8 cellular contexts compared by ENCODE assay signal in the genomic region with DNA sequence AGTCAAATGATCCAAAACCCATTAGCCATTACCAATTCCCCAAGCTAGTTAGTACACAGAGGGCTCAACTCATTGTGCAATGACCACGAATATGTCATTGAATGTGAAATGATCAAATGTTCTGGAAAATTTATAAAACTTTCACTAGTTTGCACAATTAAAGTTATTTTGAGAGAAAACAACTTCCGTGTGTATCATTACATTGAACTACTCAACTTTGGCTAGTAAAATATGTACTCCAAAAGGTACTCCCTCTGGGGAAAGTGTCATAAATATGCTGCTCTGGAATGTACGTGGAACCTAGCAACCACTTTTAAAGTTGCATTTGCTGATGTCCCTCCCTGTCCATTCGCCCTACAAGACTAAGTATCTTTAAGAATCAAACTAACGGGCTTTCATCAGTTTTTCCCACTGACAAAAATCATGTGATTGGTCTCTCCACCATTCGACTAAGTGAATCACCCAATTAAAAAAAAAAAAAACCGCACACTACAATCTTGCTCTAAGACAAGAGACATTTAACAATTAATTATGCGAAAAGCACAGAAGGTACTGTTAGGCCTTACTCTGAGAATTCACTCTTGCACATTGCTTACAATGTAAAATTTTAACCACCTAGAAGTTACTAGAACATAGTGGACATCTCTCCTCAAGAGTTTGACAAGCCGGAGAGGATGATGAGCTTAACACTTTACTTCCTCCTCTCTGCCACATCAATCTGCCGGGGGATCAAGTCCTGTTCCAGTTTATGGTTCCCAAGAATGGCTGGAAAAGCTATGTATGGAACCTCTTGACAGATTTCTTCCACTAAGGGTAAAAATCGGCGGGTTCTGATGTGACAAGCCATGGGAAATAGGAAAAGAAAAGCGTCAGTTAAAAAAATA. TPM values are rescaled to one million over a fixed set of nuclear protein-coding genes. Genes with fewer than 3 reads are reported as not detected.
DNase-seq lines count a peak whose midpoint lies in the region; ATAC-seq and TF ChIP-seq lines count a peak whose summit lies in the region.

No MANE protein-coding gene starts in this region.

- intact Hi-C loops in left ventricle myocardium superior (cut with micrococcal nuclease): loop anchor here (10.0 kb wide), 1 partner anchor 61 kb away; no protein-coding TSS in a partner anchor
- intact Hi-C loops in activated T-helper 2 cell treated with anti-CD3 and anti-CD28 coated beads, Interferon-gamma antibody, Interleukin-2, Interleukin-4, amounts not matched to agents 10 μg/mL and 5 μg/mL and 100 μg/mL, durations not matched to agents 14 hours and 24 hours and 36 hours (cut with micrococcal nuclease): loop anchor here (2.0 to 5.0 kb wide), 3 partner anchors 61 to 122 kb away; a partner anchor contains a TSS
- intact Hi-C loops in left colon (cut with DNase I, micrococcal nuclease): loop anchor here in 1 of 2 donors (10.0 kb wide), 1 partner anchor 61 kb away; no protein-coding TSS in a partner anchor

- ATAC-seq in left ventricle myocardium superior (no peak), left colon (no peak), GM21717 (IDR thresholded peaks at IDR 0.05; ENCODE audit: unreplicated experiment) (no peak)

- peak overlapping the region; percentile 75 to 94 (median 87) for H3K9ac ChIP-seq in subcutaneous abdominal adipose tissue (ENCODE audit: low read length in 5 of 5)

- peaks cover 24% of the 10 kb centered on the region for H3K4me1 Mint-ChIP-seq in activated T-helper 2 cell treated with anti-CD3 and anti-CD28 coated beads, Interferon-gamma antibody, Interleukin-2, Interleukin-4, amounts not matched to agents 10 μg/mL and 5 μg/mL and 100 μg/mL, durations not matched to agents 14 hours and 24 hours and 36 hours (ENCODE audit: low read depth)
- peaks cover 50 to 57% of the 10 kb centered on the region in 2 donors for H3K4me1 Mint-ChIP-seq in immature natural killer cell

- no peaks in the 10 kb centered on the region for H3K9me3 Mint-ChIP-seq in activated T-helper 2 cell treated with anti-CD3 and anti-CD28 coated beads, Interferon-gamma antibody, Interleukin-2, Interleukin-4, amounts not matched to agents 10 μg/mL and 5 μg/mL and 100 μg/mL, durations not matched to agents 14 hours and 24 hours and 36 hours
- no peaks in the 10 kb centered on the region for H3K9me3 Mint-ChIP-seq in immature natural killer cell

- H3K27me3 ChIP-seq in right atrium auricular region: no peaks in the 10 kb centered on the region
- H3K27me3 ChIP-seq in subcutaneous abdominal adipose tissue (ENCODE audit: control insufficient read depth in 5 of 5, insufficient read depth in 4 of 5, low read length in 5 of 5): no peaks in the 10 kb centered on the region

- H3K4me3 Mint-ChIP-seq in activated T-helper 2 cell treated with anti-CD3 and anti-CD28 coated beads, Interferon-gamma antibody, Interleukin-2, Interleukin-4, amounts not matched to agents 10 μg/mL and 5 μg/mL and 100 μg/mL, durations not matched to agents 14 hours and 24 hours and 36 hours (ENCODE audit: low read depth): peak overlapping the region; percentile 96
- H3K4me3 Mint-ChIP-seq in immature natural killer cell: peak overlapping the region; percentile 88 to 96 (median 95)

- DNase-seq in right atrium auricular region (ENCODE audit: low spot score) (no peak), left ventricle myocardium superior (no peak), immature natural killer cell (no peak), left colon (no peak), HuH-7.5 (ENCODE audit: low spot score) (no peak)
- no peak for DNase-seq in activated T-helper 2 cell treated with anti-CD3 and anti-CD28 coated beads, Interferon-gamma antibody, Interleukin-2, Interleukin-4, amounts not matched to agents 10 μg/mL and 5 μg/mL and 100 μg/mL, durations not matched to agents 14 hours and 24 hours and 36 hours (ENCODE audit: low spot score)

- TF ChIP-seq CTCF in right atrium auricular region (IDR thresholded peaks at IDR 0.05): no peak

- H3K36me3 ChIP-seq in right atrium auricular region (no peaks in the 10 kb centered on the region), subcutaneous abdominal adipose tissue (ENCODE audit: control insufficient read depth in 5 of 5, insufficient read depth in 5 of 5, low read length in 5 of 5) (peaks cover 0 to 2% (median 0%) of the 10 kb centered on the region in 5 donors)

- H3K27me3 Mint-ChIP-seq in activated T-helper 2 cell treated with anti-CD3 and anti-CD28 coated beads, Interferon-gamma antibody, Interleukin-2, Interleukin-4, amounts not matched to agents 10 μg/mL and 5 μg/mL and 100 μg/mL, durations not matched to agents 14 hours and 24 hours and 36 hours (ENCODE audit: low read depth): no peaks in the 10 kb centered on the region
- H3K27me3 Mint-ChIP-seq in immature natural killer cell (ENCODE audit: low read depth in 3 of 3): peaks cover 0 to 6% (median 0%) of the 10 kb centered on the region in 3 donors

- H3K27ac ChIP-seq in right atrium auricular region: peak overlapping the region; percentile 87 to 90
- peak overlapping the region; percentile 92 for H3K27ac ChIP-seq in subcutaneous abdominal adipose tissue (ENCODE audit: low read depth, low read length)

- H3K4me1 ChIP-seq in right atrium auricular region (peaks cover 0 to 42% of the 10 kb centered on the region in 2 donors), subcutaneous abdominal adipose tissue (ENCODE audit: control insufficient read depth in 5 of 5, insufficient read depth in 5 of 5, low read length in 5 of 5) (peaks cover 2 to 49% (median 40%) of the 10 kb centered on the region in 5 donors)

- H3K9me3 ChIP-seq in right atrium auricular region (no peaks in the 10 kb centered on the region), subcutaneous abdominal adipose tissue (ENCODE audit: control insufficient read depth in 5 of 5, low read length in 5 of 5) (no peaks in the 10 kb centered on the region)

- peaks cover 39% of the 10 kb centered on the region for H3K36me3 Mint-ChIP-seq in activated T-helper 2 cell treated with anti-CD3 and anti-CD28 coated beads, Interferon-gamma antibody, Interleukin-2, Interleukin-4, amounts not matched to agents 10 μg/mL and 5 μg/mL and 100 μg/mL, durations not matched to agents 14 hours and 24 hours and 36 hours (ENCODE audit: low read depth)
- H3K36me3 Mint-ChIP-seq in immature natural killer cell: no peaks in the 10 kb centered on the region

- peak overlapping the region; percentile 90 for H3K27ac Mint-ChIP-seq in activated T-helper 2 cell treated with anti-CD3 and anti-CD28 coated beads, Interferon-gamma antibody, Interleukin-2, Interleukin-4, amounts not matched to agents 10 μg/mL and 5 μg/mL and 100 μg/mL, durations not matched to agents 14 hours and 24 hours and 36 hours
- H3K27ac Mint-ChIP-seq in immature natural killer cell: peak overlapping the region; percentile 90 to 95 (median 94)

- H3K4me3 ChIP-seq in right atrium auricular region (peak overlapping the region; percentile 92 to 94), subcutaneous abdominal adipose tissue (ENCODE audit: low read depth in 1 of 5, low read length in 5 of 5) (peak overlapping the region; percentile 85 to 94 (median 90))

RNA-seq across cellular contexts. Expression of a gene that starts 1.1 kb away (rescaled TPM):
- total RNA-seq in right atrium auricular region: 10 to 100 TPM; 32.9 to 48.8 TPM
- 30.1 TPM for total RNA-seq in left ventricle myocardium superior
- 24.3 and 25.4 TPM in 2 replicates for total RNA-seq in activated T-helper 2 cell treated with anti-CD3 and anti-CD28 coated beads, Interferon-gamma antibody, Interleukin-2, Interleukin-4, amounts not matched to agents 10 μg/mL and 5 μg/mL and 100 μg/mL, durations not matched to agents 14 hours and 24 hours and 36 hours
- polyA plus RNA-seq in immature natural killer cell: 10 to 100 TPM in 2 of 3 donors, 1 to 10 TPM in 1; 4.8 to 23.2 (median 11.2) TPM
- 10 to 100 TPM; 45.8 to 56.0 TPM for total RNA-seq in left colon

RNA-seq across cellular contexts. Expression of a gene that starts 38.1 kb away (rescaled TPM):
- total RNA-seq in right atrium auricular region: not detected
- total RNA-seq in left ventricle myocardium superior: not detected
- 0.39 TPM in 1 of 2 replicates, not detected in the other for total RNA-seq in activated T-helper 2 cell treated with anti-CD3 and anti-CD28 coated beads, Interferon-gamma antibody, Interleukin-2, Interleukin-4, amounts not matched to agents 10 μg/mL and 5 μg/mL and 100 μg/mL, durations not matched to agents 14 hours and 24 hours and 36 hours
- polyA plus RNA-seq in immature natural killer cell: not detected
- total RNA-seq in left colon: under 1 TPM; 0.15 to 0.34 TPM
